In the genomic region with DNA sequence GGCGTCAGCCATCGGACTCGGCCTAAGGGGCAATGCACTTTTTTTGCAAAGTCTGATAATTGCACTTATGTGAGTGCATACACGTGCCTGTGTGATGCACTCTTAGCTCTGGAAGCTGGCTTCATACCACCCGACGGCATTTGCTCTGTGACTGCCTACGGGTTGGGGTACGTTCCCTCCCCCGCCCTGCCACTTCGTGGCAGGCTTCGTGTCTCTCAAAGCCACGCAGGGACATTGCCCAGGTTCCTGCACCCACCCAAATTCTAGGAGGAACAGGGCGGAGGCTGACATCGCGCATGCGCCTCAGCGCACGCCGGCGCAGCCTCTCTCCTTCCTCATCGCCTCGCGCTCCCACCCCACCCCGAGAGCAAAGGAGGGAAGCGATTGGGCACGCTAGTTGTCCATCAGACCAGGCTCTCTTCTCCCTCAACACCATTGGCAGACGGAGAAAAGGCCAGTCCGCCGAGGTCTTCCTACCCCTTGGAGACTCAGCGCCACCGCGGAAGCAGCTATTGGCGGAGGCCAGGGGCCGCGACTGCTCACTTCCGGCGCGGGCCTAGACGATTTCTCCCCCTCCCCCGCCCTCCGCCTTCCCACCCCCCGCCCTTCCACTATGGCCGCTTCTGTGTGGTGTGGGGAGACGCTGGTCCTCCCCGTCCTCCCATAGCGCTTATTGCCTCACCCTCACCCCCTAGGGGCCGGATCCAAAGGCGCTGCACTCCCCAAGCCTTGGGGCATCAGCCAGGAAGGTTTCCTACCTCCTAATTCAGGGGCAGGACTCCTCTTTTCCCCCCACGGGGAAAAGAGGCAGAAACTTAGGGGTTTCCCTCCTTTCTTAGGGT, we compare ENCODE assay signal across 8 cellular contexts. TPM values are rescaled to one million over a fixed set of nuclear protein-coding genes. Genes with fewer than 3 reads are reported as not detected.
DNase-seq lines count a peak whose midpoint lies in the region; ATAC-seq and TF ChIP-seq lines count a peak whose summit lies in the region.

A gene with protein sequence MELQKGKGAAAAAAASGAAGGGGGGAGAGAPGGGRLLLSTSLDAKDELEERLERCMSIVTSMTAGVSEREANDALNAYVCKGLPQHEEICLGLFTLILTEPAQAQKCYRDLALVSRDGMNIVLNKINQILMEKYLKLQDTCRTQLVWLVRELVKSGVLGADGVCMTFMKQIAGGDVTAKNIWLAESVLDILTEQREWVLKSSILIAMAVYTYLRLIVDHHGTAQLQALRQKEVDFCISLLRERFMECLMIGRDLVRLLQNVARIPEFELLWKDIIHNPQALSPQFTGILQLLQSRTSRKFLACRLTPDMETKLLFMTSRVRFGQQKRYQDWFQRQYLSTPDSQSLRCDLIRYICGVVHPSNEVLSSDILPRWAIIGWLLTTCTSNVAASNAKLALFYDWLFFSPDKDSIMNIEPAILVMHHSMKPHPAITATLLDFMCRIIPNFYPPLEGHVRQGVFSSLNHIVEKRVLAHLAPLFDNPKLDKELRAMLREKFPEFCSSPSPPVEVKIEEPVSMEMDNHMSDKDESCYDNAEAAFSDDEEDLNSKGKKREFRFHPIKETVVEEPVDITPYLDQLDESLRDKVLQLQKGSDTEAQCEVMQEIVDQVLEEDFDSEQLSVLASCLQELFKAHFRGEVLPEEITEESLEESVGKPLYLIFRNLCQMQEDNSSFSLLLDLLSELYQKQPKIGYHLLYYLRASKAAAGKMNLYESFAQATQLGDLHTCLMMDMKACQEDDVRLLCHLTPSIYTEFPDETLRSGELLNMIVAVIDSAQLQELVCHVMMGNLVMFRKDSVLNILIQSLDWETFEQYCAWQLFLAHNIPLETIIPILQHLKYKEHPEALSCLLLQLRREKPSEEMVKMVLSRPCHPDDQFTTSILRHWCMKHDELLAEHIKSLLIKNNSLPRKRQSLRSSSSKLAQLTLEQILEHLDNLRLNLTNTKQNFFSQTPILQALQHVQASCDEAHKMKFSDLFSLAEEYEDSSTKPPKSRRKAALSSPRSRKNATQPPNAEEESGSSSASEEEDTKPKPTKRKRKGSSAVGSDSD (plus strand): TSS at position 588 of the 842 bp plus-strand sequence. CDS start 585 bp downstream, outside the sequence.

- peak within 1 kb of the TSS; percentile 95 for H3K4me3 Mint-ChIP-seq in dendritic cell treated with granulocyte-macrophage colony-stimulating factor and Interleukin-4, amounts not matched to agents 40 ng/mL and 50 ng/mL, for 4 days

- H3K27me3 Mint-ChIP-seq in dendritic cell treated with granulocyte-macrophage colony-stimulating factor and Interleukin-4, amounts not matched to agents 40 ng/mL and 50 ng/mL, for 4 days = no peaks in the 10 kb centered on the region

- DNase-seq in NCI-H748 treated with DMSO at 0.1 percent for 48 hours (lab: John Stamatoyannopoulos, UW) (peak; percentile 98), left lobe of liver (ENCODE audit: low spot score) (peak; percentile 100)
- DNase-seq in activated CD4-positive, alpha-beta T cell treated with anti-CD3 and anti-CD28 coated beads, Interleukin-2, amount 50 U/mL, for 24 hours (ENCODE audit: low read depth in 1 of 2, low spot score in 1 of 2) = peak; percentile 93 to 99
- peak; percentile 99 for DNase-seq in stimulated activated CD4-positive, alpha-beta T cell treated with anti-CD3 and anti-CD28 coated beads, Interleukin-2, amount 100 ng/mL, for 4 hours (ENCODE audit: low read depth)

- peaks cover 23% of the 10 kb centered on the region for H3K36me3 Mint-ChIP-seq in dendritic cell treated with granulocyte-macrophage colony-stimulating factor and Interleukin-4, amounts not matched to agents 40 ng/mL and 50 ng/mL, for 4 days (ENCODE audit: low read depth)

- peak; percentile 99 for ATAC-seq in GM19372 (IDR thresholded peaks at IDR 0.05; ENCODE audit: low read depth, unreplicated experiment)
- peak; percentile 85 for ATAC-seq in HG03558 (IDR thresholded peaks at IDR 0.05; ENCODE audit: extremely low read depth, unreplicated experiment)
- ATAC-seq in left lobe of liver = peak; percentile 99

- intact Hi-C loops in dendritic cell treated with granulocyte-macrophage colony-stimulating factor and Interleukin-4, amounts not matched to agents 40 ng/mL and 50 ng/mL, for 4 days (cut with micrococcal nuclease) = no loop called here

- peaks cover 28% of the 10 kb centered on the region for H3K4me1 Mint-ChIP-seq in dendritic cell treated with granulocyte-macrophage colony-stimulating factor and Interleukin-4, amounts not matched to agents 40 ng/mL and 50 ng/mL, for 4 days (ENCODE audit: low read depth)

- H3K27ac Mint-ChIP-seq in dendritic cell treated with granulocyte-macrophage colony-stimulating factor and Interleukin-4, amounts not matched to agents 40 ng/mL and 50 ng/mL, for 4 days = peak within 1 kb of the TSS; percentile 99

- H3K9me3 Mint-ChIP-seq in dendritic cell treated with granulocyte-macrophage colony-stimulating factor and Interleukin-4, amounts not matched to agents 40 ng/mL and 50 ng/mL, for 4 days = no peaks in the 10 kb centered on the region

- H3K27ac ChIP-seq in C4-2B = peak within 1 kb of the TSS; percentile 99

- no peak for TF ChIP-seq CTCF in C4-2B (conservative IDR thresholded peaks at IDR 0.05)

RNA-seq across cellular contexts. Expression of the gene that starts here (rescaled TPM):
- total RNA-seq in left lobe of liver = 21.9 TPM

Comparison
In these comparisons a context has a peak if more than half of its experiments do, and no peak if none do; other contexts are left out.
1. Peak in every context shown above with its lines: DNase-seq, ATAC-seq and H3K27ac ChIP-seq.